In the genomic region with DNA sequence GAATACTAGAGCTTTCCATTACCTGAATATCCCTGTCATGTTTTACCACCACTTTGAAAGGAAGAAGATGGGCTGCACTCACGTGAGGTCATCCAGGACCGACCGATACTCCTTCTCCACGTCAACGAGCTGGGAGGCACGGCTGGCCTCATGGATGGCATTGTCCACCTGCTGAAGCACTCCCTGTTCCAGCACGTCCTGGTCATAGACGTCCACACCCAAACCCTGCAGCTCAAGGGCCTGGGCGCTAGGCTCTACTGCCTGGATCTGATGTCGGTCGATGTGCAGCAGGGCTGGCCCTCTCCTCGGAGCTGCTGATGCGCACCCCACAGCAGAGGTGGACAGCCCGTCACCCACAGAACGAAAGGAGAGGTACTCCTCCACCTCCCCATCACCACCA, we compare ENCODE assay signal across 8 cellular contexts.
"Had no signal": no experiment of that assay in that cellular context is flagged by ENCODE, and none has a peak within 500 bp of the region (broad histone marks: within the 10 kb centered on the region; RNA-seq: fewer than 3 reads in every experiment).

No MANE protein-coding gene starts in this region.

- DNase-seq: H9, HCEC 1CT had no signal

- H3K27me3 Mint-ChIP-seq: IgD-negative memory B cell had no signal

- H3K27ac ChIP-seq: HL-60 had no signal

- ATAC-seq: GM23338, HepG2 had no signal

- H3K27ac Mint-ChIP-seq: GM23338, H9, IgD-negative memory B cell had no signal

- H3K4me2 ChIP-seq: GM23338 had no signal

- H3K4me3 Mint-ChIP-seq: GM23338, H9 had no signal

- H3K9me3 Mint-ChIP-seq: GM23338, H9, IgD-negative memory B cell had no signal

- H3K4me1 Mint-ChIP-seq: GM23338, H9 had no signal

- H3K4me3 ChIP-seq: GM23338 had no signal

- H2AFZ ChIP-seq: GM23338 had no signal

- FAIRE-seq: H1, H54, HepG2 had no signal
